In the genomic region with DNA sequence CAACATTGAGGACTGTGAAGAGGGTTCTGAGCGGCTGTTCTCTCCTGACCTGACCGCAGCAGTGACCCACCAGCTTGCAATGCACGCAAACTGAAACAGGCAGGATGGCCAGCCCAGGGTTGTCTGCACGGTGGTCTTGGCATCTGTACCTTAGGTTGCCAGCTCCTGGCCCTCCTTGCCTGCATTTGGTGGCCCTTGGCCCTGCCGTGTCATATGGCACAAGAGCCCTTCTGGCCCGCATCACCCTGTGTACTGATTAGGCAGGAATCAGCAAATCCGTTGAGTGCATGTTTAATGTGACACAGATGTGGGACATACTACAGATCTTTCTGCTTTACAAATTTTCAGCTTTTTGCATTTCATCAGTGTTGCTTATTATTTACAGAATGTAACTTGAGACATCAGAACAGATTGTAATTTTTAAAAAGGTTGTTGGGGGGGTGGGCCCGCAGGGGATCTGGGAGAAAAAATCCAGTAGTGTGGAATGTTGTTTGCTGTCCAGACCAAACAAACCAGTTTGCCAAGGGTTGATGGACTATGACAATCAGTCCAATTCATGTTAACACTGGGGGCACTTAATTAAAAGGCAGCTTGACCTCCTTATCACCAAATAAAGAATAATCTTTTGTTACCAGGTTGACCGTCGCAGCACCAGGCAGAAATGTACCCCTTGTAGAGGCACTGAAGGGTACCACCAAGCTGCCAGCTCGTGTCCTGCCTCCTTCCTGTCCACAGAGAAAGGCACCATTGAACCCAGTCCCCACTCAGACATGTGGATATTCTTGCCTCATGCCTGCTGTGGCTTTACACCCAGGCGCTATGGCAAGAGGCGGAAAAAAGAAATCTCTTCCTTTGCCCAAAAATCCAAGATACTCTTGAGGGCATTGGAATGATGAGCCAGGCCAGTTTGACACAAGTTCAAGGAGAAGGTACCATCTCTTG, we compare ENCODE assay signal across 1 cellular context.
A peak's percentile ranks its signal among the peaks of the same experiment; 100 is the strongest.
TF ChIP-seq lines count a peak whose summit lies in the region.

No MANE protein-coding gene starts in this region.

TF ChIP-seq in HEK293, 187 proteins besides CTCF, POLR2A, EP300 and RAD21 (continued from another document):
- TF ChIP-seq, protein P1, sequence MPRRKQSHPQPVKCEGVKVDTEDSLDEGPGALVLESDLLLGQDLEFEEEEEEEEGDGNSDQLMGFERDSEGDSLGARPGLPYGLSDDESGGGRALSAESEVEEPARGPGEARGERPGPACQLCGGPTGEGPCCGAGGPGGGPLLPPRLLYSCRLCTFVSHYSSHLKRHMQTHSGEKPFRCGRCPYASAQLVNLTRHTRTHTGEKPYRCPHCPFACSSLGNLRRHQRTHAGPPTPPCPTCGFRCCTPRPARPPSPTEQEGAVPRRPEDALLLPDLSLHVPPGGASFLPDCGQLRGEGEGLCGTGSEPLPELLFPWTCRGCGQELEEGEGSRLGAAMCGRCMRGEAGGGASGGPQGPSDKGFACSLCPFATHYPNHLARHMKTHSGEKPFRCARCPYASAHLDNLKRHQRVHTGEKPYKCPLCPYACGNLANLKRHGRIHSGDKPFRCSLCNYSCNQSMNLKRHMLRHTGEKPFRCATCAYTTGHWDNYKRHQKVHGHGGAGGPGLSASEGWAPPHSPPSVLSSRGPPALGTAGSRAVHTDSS (tag by site-specific recombination; IDR thresholded peaks at IDR 0.05): 0 out of 2 replicates have a peak, but pooled peaks have one; percentile 19
- TF ChIP-seq, protein P2, sequence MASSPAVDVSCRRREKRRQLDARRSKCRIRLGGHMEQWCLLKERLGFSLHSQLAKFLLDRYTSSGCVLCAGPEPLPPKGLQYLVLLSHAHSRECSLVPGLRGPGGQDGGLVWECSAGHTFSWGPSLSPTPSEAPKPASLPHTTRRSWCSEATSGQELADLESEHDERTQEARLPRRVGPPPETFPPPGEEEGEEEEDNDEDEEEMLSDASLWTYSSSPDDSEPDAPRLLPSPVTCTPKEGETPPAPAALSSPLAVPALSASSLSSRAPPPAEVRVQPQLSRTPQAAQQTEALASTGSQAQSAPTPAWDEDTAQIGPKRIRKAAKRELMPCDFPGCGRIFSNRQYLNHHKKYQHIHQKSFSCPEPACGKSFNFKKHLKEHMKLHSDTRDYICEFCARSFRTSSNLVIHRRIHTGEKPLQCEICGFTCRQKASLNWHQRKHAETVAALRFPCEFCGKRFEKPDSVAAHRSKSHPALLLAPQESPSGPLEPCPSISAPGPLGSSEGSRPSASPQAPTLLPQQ (tag by site-specific recombination; IDR thresholded peaks at IDR 0.05): peak; percentile 48; the same call in 1 of the 2 replicates
TF ChIP-seq in HEK293: peak in this region for 2.
